ENCODE assay signal across 14 cellular contexts in the genomic region with DNA sequence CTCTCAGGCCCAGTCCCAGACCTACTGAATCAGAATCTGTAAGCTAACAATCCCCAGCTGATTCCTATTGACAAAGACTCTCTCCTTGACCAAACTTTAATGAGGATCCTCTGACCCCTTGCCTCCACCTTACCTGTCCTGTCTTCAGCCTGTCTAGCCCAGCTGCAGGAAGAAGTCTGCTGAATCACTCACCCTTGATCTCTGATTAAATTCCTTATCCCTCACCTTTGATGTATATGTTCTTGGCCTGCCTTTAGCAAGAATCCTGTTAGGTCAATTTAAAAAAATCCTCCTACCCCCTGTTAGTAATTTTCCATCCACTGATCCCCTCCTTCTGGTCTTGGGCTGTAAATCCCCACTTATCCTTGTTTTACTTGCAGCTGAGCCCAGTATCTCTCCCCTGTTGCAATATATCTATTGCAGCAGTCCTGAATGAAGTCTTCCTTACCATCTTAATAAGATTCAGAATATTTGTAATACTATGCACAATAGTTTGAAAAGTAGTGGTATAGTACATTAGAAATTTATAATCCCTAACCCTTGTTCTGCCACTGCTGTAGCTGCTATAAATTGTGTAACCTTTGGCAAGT. TPM values are rescaled to one million over a fixed set of nuclear protein-coding genes. Genes with fewer than 3 reads are reported as not detected.
DNase-seq lines count a peak whose midpoint lies in the region; ATAC-seq and TF ChIP-seq lines count a peak whose summit lies in the region.
"Had no signal": no experiment of that assay in that cellular context is flagged by ENCODE, and none has a peak within 500 bp of the region (broad histone marks: within the 10 kb centered on the region; RNA-seq: fewer than 3 reads in every experiment).

No MANE protein-coding gene starts in this region.

- peaks cover 8% of the 10 kb centered on the region for H3K9me1 ChIP-seq in IMR-90 (ENCODE audit: insufficient read depth, low read length)

- CTCF ChIA-PET in IMR-90 (lab: Yijun Ruan, JAX) = no interaction called here

- peak overlapping the region; percentile 85 for H2BK20ac ChIP-seq in IMR-90 (ENCODE audit: low read depth, low read length)

- BruUV-seq in IMR-90 (replicated peaks; lab: Mats Ljungman, UMichigan) = no TSS peak

- peak overlapping the region; percentile 67 for H3K23ac ChIP-seq in IMR-90 (ENCODE audit: low read depth, low read length)

- TF ChIP-seq CTCF in IMR-90 (conservative IDR thresholded peaks at IDR 0.05; ENCODE audit: low read depth, low read length) = no peak
- no peak for TF ChIP-seq CTCF in WERI-Rb-1 (IDR thresholded peaks at IDR 0.05; ENCODE audit: low read depth, low read length)
- no peak for TF ChIP-seq CTCF in fibroblast of the aortic adventitia (IDR thresholded peaks at IDR 0.05; ENCODE audit: insufficient read depth, low read length)
- no peak for TF ChIP-seq CTCF in smooth muscle cell (IDR thresholded peaks at IDR 0.05; ENCODE audit: borderline replicate concordance, insufficient read depth, poor library complexity, severe bottlenecking)

- H4K91ac ChIP-seq in IMR-90 (ENCODE audit: insufficient read depth, low read depth, low read length) = peak overlapping the region; percentile 72; the same call in 1 of the 2 replicates

- H3K27me3 ChIP-seq in IMR-90 (ENCODE audit: control insufficient read depth, insufficient read depth, low read length) = no peaks in the 10 kb centered on the region
- no peaks in the 10 kb centered on the region for H3K27me3 ChIP-seq in WERI-Rb-1 (ENCODE audit: insufficient read depth, low read depth, severe bottlenecking)
- no peaks in the 10 kb centered on the region for H3K27me3 ChIP-seq in smooth muscle cell (ENCODE audit: low read depth)
- H3K27me3 ChIP-seq: uterus had no signal

- no peaks in the 10 kb centered on the region for H3K79me2 ChIP-seq in smooth muscle cell (ENCODE audit: low read depth)
- H3K79me2 ChIP-seq: parathyroid adenoma had no signal

- peaks cover 6% of the 10 kb centered on the region for H3F3A ChIP-seq in smooth muscle cell (ENCODE audit: low read depth)

- H3K9ac ChIP-seq in IMR-90 (ENCODE audit: low read depth, low read length) = no peak overlapping the region
- H3K9ac ChIP-seq in smooth muscle cell (ENCODE audit: low read depth) = peak overlapping the region; percentile 2
- H3K9ac ChIP-seq: parathyroid adenoma had no signal

- H3K79me1 ChIP-seq in IMR-90 (ENCODE audit: low read depth in 1 of 2, low read length in 2 of 2) = no peaks in the 10 kb centered on the region

- H3K14ac ChIP-seq in IMR-90 (replicated peaks; ENCODE audit: low read depth, low read length) = peak overlapping the region; percentile 88

- TF ChIP-seq POLR2A in IMR-90 (IDR thresholded peaks at IDR 0.05; ENCODE audit: low read depth, low read length) = no peak

- no peak overlapping the region for H3K4me3 ChIP-seq in IMR-90 (ENCODE audit: insufficient read depth, low read depth, low read length)
- H3K4me3 ChIP-seq in WERI-Rb-1 (ENCODE audit: low read depth, low read length) = no peak overlapping the region
- H3K4me3 ChIP-seq in fibroblast of the aortic adventitia (ENCODE audit: low read depth, low read length) = no peak overlapping the region
- H3K4me3 ChIP-seq in smooth muscle cell = no peak overlapping the region
- H3K4me3 ChIP-seq: K562, uterus had no signal

- H3K27ac ChIP-seq in IMR-90 (ENCODE audit: insufficient read depth, low read length) (no peak overlapping the region), WERI-Rb-1 (peak overlapping the region; percentile 40), smooth muscle cell (ENCODE audit: low read depth) (peak overlapping the region; percentile 74)
- H3K27ac ChIP-seq: parathyroid adenoma, uterus had no signal

- dilution Hi-C loops in IMR-90 (cut with HindIII; ENCODE audit: low sequenced_read_pairs, unreplicated experiment) = no loop called here

- H3K9me3 ChIP-seq in IMR-90 (ENCODE audit: control insufficient read depth, insufficient read depth, low read length) (no peaks in the 10 kb centered on the region), WERI-Rb-1 (ENCODE audit: severe bottlenecking) (no peaks in the 10 kb centered on the region), smooth muscle cell (replicated peaks; ENCODE audit: low read depth) (no peaks in the 10 kb centered on the region)
- H3K9me3 ChIP-seq: uterus had no signal

- H3K4ac ChIP-seq in IMR-90 (ENCODE audit: low read depth, low read length) = peak overlapping the region; percentile 87

- peak; percentile 16 for DNase-seq in IMR-90
- DNase-seq in WERI-Rb-1 = peak; percentile 33
- peak; percentile 46 for DNase-seq in fibroblast of the aortic adventitia (ENCODE audit: low read depth)
- DNase-seq in smooth muscle cell (lab: John Stamatoyannopoulos, UW; ENCODE audit: unreplicated experiment) = no peak
- DNase-seq in UCSD-AML1 (lab: John Stamatoyannopoulos, UW; ENCODE audit: unreplicated experiment) = no peak
- DNase-seq in NCI-H2196 treated with DMSO at 0.1 percent for 48 hours (lab: John Stamatoyannopoulos, UW; ENCODE audit: unreplicated experiment) = no peak
- DNase-seq: activated CD8-positive, alpha-beta memory T cell treated with anti-CD3 and anti-CD28 coated beads, Interleukin-2, amount 10 ng/mL, durations not matched to agents 7 days and 5 days; activated gamma-delta T cell; effector CD4-positive, alpha-beta T cell; uterus had no signal

- H3K4me2 ChIP-seq in IMR-90 (ENCODE audit: low read depth, low read length) = no peak overlapping the region; the same call in 1 of the 2 replicates
- H3K4me2 ChIP-seq in smooth muscle cell = peak overlapping the region; percentile 61

- peak overlapping the region; percentile 75 for H2AK5ac ChIP-seq in IMR-90 (ENCODE audit: low read depth, low read length)

- H2AFZ ChIP-seq in IMR-90 (replicated peaks; ENCODE audit: low read length, poor library complexity) = peak overlapping the region; percentile 82
- H2AFZ ChIP-seq in smooth muscle cell (ENCODE audit: low read depth) = no peak overlapping the region
- H2AFZ ChIP-seq: parathyroid adenoma had no signal

- H3K36me3 ChIP-seq in IMR-90 (ENCODE audit: control insufficient read depth, insufficient read depth, low read length) = no peaks in the 10 kb centered on the region
- no peaks in the 10 kb centered on the region for H3K36me3 ChIP-seq in WERI-Rb-1
- H3K36me3 ChIP-seq in smooth muscle cell (ENCODE audit: low read depth) = no peaks in the 10 kb centered on the region
- H3K36me3 ChIP-seq: uterus had no signal

- POLR2A ChIA-PET in IMR-90 (lab: Charles Lee; ENCODE audit: unreplicated experiment) = no interaction called here

- peaks cover 8% of the 10 kb centered on the region for H3K4me1 ChIP-seq in IMR-90 (ENCODE audit: control insufficient read depth, insufficient read depth, low read length)
- H3K4me1 ChIP-seq in smooth muscle cell (ENCODE audit: low read depth) = peaks cover 17% of the 10 kb centered on the region
- H3K4me1 ChIP-seq: parathyroid adenoma, uterus had no signal

- H2BK5ac ChIP-seq in IMR-90 (ENCODE audit: low read depth, low read length, poor library complexity, severe bottlenecking) = peak overlapping the region; percentile 85

- peak overlapping the region; percentile 50; the same call in 1 of the 2 replicates for H3K56ac ChIP-seq in IMR-90 (ENCODE audit: extremely low read depth, insufficient read depth, low read length)

- intact Hi-C loops in IMR-90 (cut with micrococcal nuclease) = no loop called here

- ATAC-seq in IMR-90 (ENCODE audit: low read depth) (peak; percentile 8; the same call in 1 of the 2 replicates), HG03378 (IDR thresholded peaks at IDR 0.05; ENCODE audit: unreplicated experiment) (no peak)
- ATAC-seq: K562 had no signal

- peak overlapping the region; percentile 51; the same call in 1 of the 2 replicates for H3K18ac ChIP-seq in IMR-90 (ENCODE audit: low read depth, low read length)

- H4K20me1 ChIP-seq in IMR-90 (ENCODE audit: insufficient read depth, low read length) (no peaks in the 10 kb centered on the region), smooth muscle cell (ENCODE audit: low read depth) (no peaks in the 10 kb centered on the region)

- no peak for TF ChIP-seq RAD21 in IMR-90 (IDR thresholded peaks at IDR 0.05; ENCODE audit: low read length)

- peak overlapping the region; percentile 8 to 84; a peak in 3 of 4 replicates for H4K8ac ChIP-seq in IMR-90 (ENCODE audit: low read depth in 2 of 2, low read length in 2 of 2)

- in situ Hi-C loops in IMR-90 (cut with MboI; ENCODE audit: low sequenced_read_pairs) = no loop called here

- no peak overlapping the region for H4K5ac ChIP-seq in IMR-90 (ENCODE audit: low read depth, low read length)

- H2BK120ac ChIP-seq in IMR-90 (ENCODE audit: low read depth, low read length) = peak overlapping the region; percentile 88

- H2AK9ac ChIP-seq in IMR-90 (replicated peaks; ENCODE audit: low read depth, low read length, poor library complexity) = no peak overlapping the region

- peak overlapping the region; percentile 85; the same call in 1 of the 3 replicates for H2BK15ac ChIP-seq in IMR-90 (ENCODE audit: low read depth, low read length)

TF ChIP-seq in IMR-90, 13 proteins besides CTCF, POLR2A, EP300 and RAD21:
- no peak for TF ChIP-seq FOS (IDR thresholded peaks at IDR 0.05; ENCODE audit: low read depth, low read length)
- TF ChIP-seq CEBPB (IDR thresholded peaks at IDR 0.05; ENCODE audit: low read depth, low read length) = peak; percentile 8; the same call in 1 of the 2 replicates

RNA-seq across cellular contexts. Expression of a gene that starts 39.0 kb away (rescaled TPM):
- total RNA-seq in IMR-90 (2012; rRNA removed) = 0.28 and 0.36 TPM in 2 replicates
- 0.09 and 0.10 TPM in 2 replicates for polyA plus RNA-seq in IMR-90 (2012; rRNA removed)
- 0.03 TPM in 1 of 2 replicates, not detected in the other for polyA plus RNA-seq in IMR-90 (2012; cell fraction: cytosol; rRNA removed)
- polyA plus RNA-seq in IMR-90 (2012; cell fraction: nucleus; rRNA removed; ENCODE audit: low replicate concordance) = 0.07 and 0.14 TPM in 2 replicates
- total RNA-seq in fibroblast of the aortic adventitia (ENCODE audit: low replicate concordance) = 0.99 and 1.6 TPM in 2 replicates
- 0.18 TPM in 1 of 2 replicates, not detected in the other for total RNA-seq in smooth muscle cell
- polyA plus RNA-seq in smooth muscle cell = not detected in 2 replicates
- total RNA-seq: kidney epithelial cell had no signal

Comparison
In these comparisons a context has a peak if more than half of its experiments do, and no peak if none do; other contexts are left out.
1. DNase-seq: peak in IMR-90 (single experiment), WERI-Rb-1 (single experiment) and fibroblast of the aortic adventitia (single experiment); none in smooth muscle cell (single experiment), UCSD-AML1 (single experiment) and NCI-H2196 treated with DMSO at 0.1 percent for 48 hours (single experiment).